In genomic region chrX:149541521-149542047, GRCh38 we compare ENCODE assay signal across 9 cellular contexts. TPM values are rescaled to one million over a fixed set of nuclear protein-coding genes. Genes with fewer than 3 reads are reported as not detected.
DNase-seq lines count a peak whose midpoint lies in the region; ATAC-seq, FAIRE-seq and TF ChIP-seq lines count a peak whose summit lies in the region.
"Had no signal": no experiment of that assay in that cellular context is flagged by ENCODE, and none has a peak within 500 bp of the region (broad histone marks: within the 10 kb centered on the region; RNA-seq: fewer than 3 reads in every experiment).

No MANE protein-coding gene starts in this region.

- peak overlapping the region; percentile 93 for H3K27ac ChIP-seq in astrocyte (ENCODE audit: low read depth, low read length)
- peak overlapping the region; percentile 88 to 93 for H3K27ac ChIP-seq in left lung
- peak overlapping the region; percentile 89 for H3K27ac ChIP-seq in thymus (ENCODE audit: low read depth)

- H4K20me1 ChIP-seq in astrocyte (ENCODE audit: insufficient read depth, low read length) = no peaks in the 10 kb centered on the region

- no peaks in the 10 kb centered on the region for H3K36me3 Mint-ChIP-seq in activated CD4-positive, alpha-beta T cell treated with anti-CD3 and anti-CD28 coated beads, Interleukin-2, amount 10 ng/mL, durations not matched to agents 7 days and 5 days (ENCODE audit: low read depth)
- peaks cover 2% of the 10 kb centered on the region for H3K36me3 Mint-ChIP-seq in astrocyte (ENCODE audit: low read depth, unreplicated experiment)

- CTCF ChIA-PET in activated CD4-positive, alpha-beta T cell treated with anti-CD3 and anti-CD28 coated beads, Interleukin-2, amount 10 ng/mL, durations not matched to agents 7 days and 5 days (lab: Charles Lee) = no interaction called here

- peak overlapping the region; percentile 82 for H2AFZ ChIP-seq in astrocyte (ENCODE audit: low read depth, low read length)

- H3K4me3 ChIP-seq in astrocyte (ENCODE audit: insufficient read depth, low read depth, low read length) = peak overlapping the region; percentile 75
- H3K4me3 ChIP-seq in left lung = peak overlapping the region; percentile 53 to 67
- H3K4me3 ChIP-seq in thymus (ENCODE audit: low read length) = peak overlapping the region; percentile 66

- WGBS in thymus = 10% methylated on average over 13 of the region's 13 CpGs

- H3K36me3 ChIP-seq in astrocyte (ENCODE audit: insufficient read depth, low read length) = no peaks in the 10 kb centered on the region
- no peaks in the 10 kb centered on the region for H3K36me3 ChIP-seq in left lung
- no peaks in the 10 kb centered on the region for H3K36me3 ChIP-seq in thymus (ENCODE audit: control insufficient read depth, insufficient read depth)

- H3K9me3 ChIP-seq in astrocyte (ENCODE audit: insufficient read depth, low read depth, low read length) (no peaks in the 10 kb centered on the region), left lung (no peaks in the 10 kb centered on the region), thymus (ENCODE audit: control insufficient read depth) (no peaks in the 10 kb centered on the region)

- FAIRE-seq in astrocyte (lab: Jason Lieb, UNC) (peak; percentile 93), H54 (lab: Jason Lieb, UNC) (no peak)

- H3K79me2 ChIP-seq in astrocyte (ENCODE audit: insufficient read depth, low read length) = no peaks in the 10 kb centered on the region

- H3K27ac Mint-ChIP-seq in activated CD4-positive, alpha-beta T cell treated with anti-CD3 and anti-CD28 coated beads, Interleukin-2, amount 10 ng/mL, durations not matched to agents 7 days and 5 days = peak overlapping the region; percentile 100
- peak overlapping the region; percentile 83 for H3K27ac Mint-ChIP-seq in astrocyte (ENCODE audit: unreplicated experiment)

- H3K4me1 ChIP-seq in astrocyte (ENCODE audit: insufficient read depth, low read length) (no peaks in the 10 kb centered on the region), left lung (peaks cover 0 to 5% of the 10 kb centered on the region in 2 donors), thymus (ENCODE audit: control insufficient read depth, insufficient read depth, low read length) (no peaks in the 10 kb centered on the region)

- H3K4me3 Mint-ChIP-seq in activated CD4-positive, alpha-beta T cell treated with anti-CD3 and anti-CD28 coated beads, Interleukin-2, amount 10 ng/mL, durations not matched to agents 7 days and 5 days = peak overlapping the region; percentile 93
- peak overlapping the region; percentile 88 for H3K4me3 Mint-ChIP-seq in astrocyte (ENCODE audit: unreplicated experiment)

- intact Hi-C loops in left lung (cut with DNase I) = no loop called here

- H3K27me3 ChIP-seq in astrocyte (ENCODE audit: insufficient read depth, low read length) (no peaks in the 10 kb centered on the region), left lung (no peaks in the 10 kb centered on the region), thymus (ENCODE audit: control insufficient read depth, insufficient read depth) (no peaks in the 10 kb centered on the region)

- H3K9ac ChIP-seq in astrocyte (ENCODE audit: low read length) = peak overlapping the region; percentile 90

- H3K4me1 Mint-ChIP-seq in activated CD4-positive, alpha-beta T cell treated with anti-CD3 and anti-CD28 coated beads, Interleukin-2, amount 10 ng/mL, durations not matched to agents 7 days and 5 days = peaks cover 6% of the 10 kb centered on the region
- H3K4me1 Mint-ChIP-seq in astrocyte (ENCODE audit: low read depth, unreplicated experiment) = no peaks in the 10 kb centered on the region

- TF ChIP-seq CTCF in astrocyte (IDR thresholded peaks at IDR 0.05; ENCODE audit: insufficient read depth, low read depth, low read length) = no peak
- no peak for TF ChIP-seq CTCF in left lung (IDR thresholded peaks at IDR 0.05)

- POLR2A ChIA-PET in activated CD4-positive, alpha-beta T cell treated with anti-CD3 and anti-CD28 coated beads, Interleukin-2, amount 10 ng/mL, durations not matched to agents 7 days and 5 days (lab: Charles Lee) = no interaction called here

- ATAC-seq in left lung = no peak
- no peak for ATAC-seq in GM21526 (IDR thresholded peaks at IDR 0.05; ENCODE audit: low FRiP score, unreplicated experiment)

- no peaks in the 10 kb centered on the region for H3K27me3 Mint-ChIP-seq in activated CD4-positive, alpha-beta T cell treated with anti-CD3 and anti-CD28 coated beads, Interleukin-2, amount 10 ng/mL, durations not matched to agents 7 days and 5 days
- no peaks in the 10 kb centered on the region for H3K27me3 Mint-ChIP-seq in astrocyte (ENCODE audit: low read depth, unreplicated experiment)

- TF ChIP-seq POLR2A in H54 (IDR thresholded peaks at IDR 0.05; ENCODE audit: low read depth, low read length) = no peak

- no peaks in the 10 kb centered on the region for H3K9me3 Mint-ChIP-seq in activated CD4-positive, alpha-beta T cell treated with anti-CD3 and anti-CD28 coated beads, Interleukin-2, amount 10 ng/mL, durations not matched to agents 7 days and 5 days
- no peaks in the 10 kb centered on the region for H3K9me3 Mint-ChIP-seq in astrocyte (ENCODE audit: unreplicated experiment)

- H3K4me2 ChIP-seq in astrocyte (ENCODE audit: low read length) = peak overlapping the region; percentile 87

- no peak for DNase-seq in activated CD4-positive, alpha-beta T cell treated with anti-CD3 and anti-CD28 coated beads, Interleukin-2, amount 10 ng/mL, durations not matched to agents 7 days and 5 days
- DNase-seq in activated CD4-positive, alpha-beta T cell treated with anti-CD3 and anti-CD28 coated beads for 4 hours = no peak
- DNase-seq in astrocyte (ENCODE audit: low read depth) (no peak), left lung (no peak), H54 (ENCODE audit: insufficient read length, low spot score) (no peak), putamen (ENCODE audit: low spot score) (no peak)

RNA-seq across cellular contexts. Expression of gene EOLA1, which starts 0.8 kb away (rescaled TPM):
- total RNA-seq in activated CD4-positive, alpha-beta T cell treated with anti-CD3 and anti-CD28 coated beads, Interleukin-2, amount 10 ng/mL, durations not matched to agents 7 days and 5 days = 10 to 100 TPM; 33.2 to 37.2 TPM
- total RNA-seq in astrocyte (12.4 and 13.6 TPM in 2 replicates), left lung (10 to 100 TPM; 16.0 to 18.7 TPM)
- 33.5 TPM for polyA plus RNA-seq in thymus

RNA-seq across cellular contexts. Expression of gene HSFX3, which starts 8.1 kb away (rescaled TPM):
- total RNA-seq in activated CD4-positive, alpha-beta T cell treated with anti-CD3 and anti-CD28 coated beads, Interleukin-2, amount 10 ng/mL, durations not matched to agents 7 days and 5 days = not detected
- total RNA-seq in astrocyte (not detected in 2 replicates), left lung (not detected)
- 1.6 TPM for polyA plus RNA-seq in thymus
- total RNA-seq: RPMI7951 had no signal

RNA-seq across cellular contexts. Expression of gene IDS, which starts 36.5 kb away (rescaled TPM):
- total RNA-seq in activated CD4-positive, alpha-beta T cell treated with anti-CD3 and anti-CD28 coated beads, Interleukin-2, amount 10 ng/mL, durations not matched to agents 7 days and 5 days = 10 to 100 TPM; 52.6 to 55.7 TPM
- total RNA-seq in astrocyte = 127 and 130 TPM in 2 replicates
- total RNA-seq in left lung = 100 to 1,000 TPM; 113 to 120 TPM
- 33.5 TPM for polyA plus RNA-seq in thymus

RNA-seq across cellular contexts. Expression of gene MAGEA9B, which starts 45.7 kb away (rescaled TPM):
- not detected for total RNA-seq in activated CD4-positive, alpha-beta T cell treated with anti-CD3 and anti-CD28 coated beads, Interleukin-2, amount 10 ng/mL, durations not matched to agents 7 days and 5 days
- total RNA-seq in astrocyte (not detected in 2 replicates), left lung (not detected)
- polyA plus RNA-seq in thymus = 0.11 TPM
- total RNA-seq: RPMI7951 had no signal

RNA-seq across cellular contexts. Expression of gene HSFX2, which starts 53.5 kb away (rescaled TPM):
- total RNA-seq in activated CD4-positive, alpha-beta T cell treated with anti-CD3 and anti-CD28 coated beads, Interleukin-2, amount 10 ng/mL, durations not matched to agents 7 days and 5 days = under 1 TPM in 1 of 2 experiments, not detected in 1; 0.35 TPM
- total RNA-seq in astrocyte = 0.24 TPM in 1 of 2 replicates, not detected in the other
- under 1 TPM; 0.39 to 0.52 TPM for total RNA-seq in left lung
- polyA plus RNA-seq in thymus = 1.1 TPM
